Comparison of ENCODE assay signal across 28 cellular contexts in the genomic region with DNA sequence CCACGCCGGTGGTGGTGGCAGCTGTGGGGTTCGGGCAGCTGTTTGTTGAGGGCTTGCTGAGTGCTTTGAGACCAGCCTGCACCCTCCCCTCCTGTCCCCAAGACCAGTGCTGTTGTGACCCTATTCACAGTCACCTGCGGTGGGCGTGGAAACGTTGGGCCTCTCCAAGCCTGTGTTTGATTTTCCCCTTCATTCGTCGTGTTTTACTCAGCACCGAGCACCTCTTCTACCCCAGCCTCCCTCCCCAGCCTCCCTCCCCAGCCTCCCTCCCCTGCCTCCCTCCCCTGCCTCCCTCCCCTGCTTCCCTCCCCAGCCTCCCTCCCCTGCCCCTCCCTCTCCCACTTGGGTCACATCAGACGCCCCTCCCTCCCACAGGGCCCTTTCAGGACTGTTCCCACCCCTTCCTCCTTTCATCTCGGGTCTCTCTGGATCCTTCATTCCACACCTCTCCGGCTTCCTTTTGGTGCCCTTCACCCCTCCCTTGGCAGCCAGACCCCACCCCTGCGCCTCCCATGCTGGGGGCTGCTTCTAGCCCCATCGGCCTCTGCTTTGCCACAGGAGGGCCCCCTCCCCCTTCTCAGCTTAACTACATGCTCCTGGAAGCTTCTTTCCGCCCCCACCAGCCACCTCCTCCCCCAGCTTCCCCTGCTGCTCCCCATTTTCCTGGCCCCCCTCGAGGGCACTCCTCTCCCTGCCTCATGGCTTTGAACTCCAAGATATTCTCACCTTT. TPM values are rescaled to one million over a fixed set of nuclear protein-coding genes. Genes with fewer than 3 reads are reported as not detected.
DNase-seq lines count a peak whose midpoint lies in the region; ATAC-seq lines count a peak whose summit lies in the region.
"Had no signal": no experiment of that assay in that cellular context is flagged by ENCODE, and none has a peak within 500 bp of the region (broad histone marks: within the 10 kb centered on the region; RNA-seq: fewer than 3 reads in every experiment).

No MANE protein-coding gene starts in this region.

- no peak for DNase-seq in activated T-cell treated with anti-CD3 and anti-CD28 coated beads, Interleukin-2, amount 50 U/mL, for 24 hours
- DNase-seq in activated T-cell treated with anti-CD3 and anti-CD28 coated beads, Interleukin-2, amount 50 U/mL, for 72 hours, result no peak
- no peak for DNase-seq in central memory CD8-positive, alpha-beta T cell (ENCODE audit: low spot score in 2 of 2)
- no peak for DNase-seq in naive B cell
- DNase-seq in MG63, result no peak
- DNase-seq in occipital lobe (lab: John Stamatoyannopoulos, UW), result no peak
- no peak for DNase-seq in NCI-H1092 treated with DMSO at 0.1 percent for 48 hours (lab: John Stamatoyannopoulos, UW)
- DNase-seq: activated B cell treated with CpG ODN at 0.5 μM for 24 hours; activated CD4-positive, alpha-beta T cell treated with anti-CD3 and anti-CD28 coated beads, Interleukin-2, amount 50 U/mL, for 48 hours; activated effector memory CD4-positive, alpha-beta T cell treated with anti-CD3 and anti-CD28 coated beads, Interleukin-2, amount 50 U/mL, for 16 hours; activated naive CD8-positive, alpha-beta T cell treated with anti-CD3 and anti-CD28 coated beads, Interleukin-2, amount 50 U/mL, for 24 hours; DMS53; effector CD4-positive, alpha-beta T cell; erythroblast; GF-D8; IMR-90; mammary epithelial cell; NCI-H1417; NCI-H446; NCI-H82; OCI-M1; stimulated activated CD4-positive, alpha-beta T cell treated with anti-CD3 and anti-CD28 coated beads, Interleukin-4, amount 100 ng/mL, for 24 hours; stimulated activated naive CD8-positive, alpha-beta T cell treated with anti-CD3 and anti-CD28 coated beads, Interleukin-15, Interleukin-2, amounts not matched to agents 100 U/mL and 50 U/mL, for 24 hours had no signal

- no peaks in the 10 kb centered on the region for H3K27me3 ChIP-seq in MG63
- H3K27me3 ChIP-seq: heart left ventricle had no signal

- peaks cover 81% of the 10 kb centered on the region for H3K36me3 Mint-ChIP-seq in activated T-cell treated with anti-CD3 and anti-CD28 coated beads, Interleukin-2, amount 50 U/mL, for 24 hours (ENCODE audit: low read depth)
- peaks cover 3 to 10% of the 10 kb centered on the region in 2 donors for H3K36me3 Mint-ChIP-seq in activated T-cell treated with anti-CD3 and anti-CD28 coated beads, Interleukin-2, amount 50 U/mL, for 72 hours (ENCODE audit: insufficient read depth in 2 of 2)
- H3K36me3 Mint-ChIP-seq in central memory CD8-positive, alpha-beta T cell (ENCODE audit: insufficient read depth), result peaks cover 37% of the 10 kb centered on the region
- H3K36me3 Mint-ChIP-seq in naive B cell, result peaks cover 0 to 16% of the 10 kb centered on the region in 2 donors

- H3K36me3 ChIP-seq in MG63, result peaks cover 36% of the 10 kb centered on the region

- H3K4me1 Mint-ChIP-seq in activated T-cell treated with anti-CD3 and anti-CD28 coated beads, Interleukin-2, amount 50 U/mL, for 24 hours (ENCODE audit: low read depth), result peaks cover 3% of the 10 kb centered on the region
- H3K4me1 Mint-ChIP-seq in activated T-cell treated with anti-CD3 and anti-CD28 coated beads, Interleukin-2, amount 50 U/mL, for 72 hours (ENCODE audit: low read depth), result peaks cover 7% of the 10 kb centered on the region
- H3K4me1 Mint-ChIP-seq in central memory CD8-positive, alpha-beta T cell, result peaks cover 6% of the 10 kb centered on the region
- H3K4me1 Mint-ChIP-seq in naive B cell, result peaks cover 31 to 34% (median 34%) of the 10 kb centered on the region in 3 donors

- H3K9me3 ChIP-seq in MG63, result no peaks in the 10 kb centered on the region
- H3K9me3 ChIP-seq: heart left ventricle had no signal

- no peaks in the 10 kb centered on the region for H3K27me3 Mint-ChIP-seq in activated T-cell treated with anti-CD3 and anti-CD28 coated beads, Interleukin-2, amount 50 U/mL, for 24 hours
- no peaks in the 10 kb centered on the region for H3K27me3 Mint-ChIP-seq in activated T-cell treated with anti-CD3 and anti-CD28 coated beads, Interleukin-2, amount 50 U/mL, for 72 hours (ENCODE audit: low read depth)
- no peaks in the 10 kb centered on the region for H3K27me3 Mint-ChIP-seq in central memory CD8-positive, alpha-beta T cell
- H3K27me3 Mint-ChIP-seq in naive B cell, result no peaks in the 10 kb centered on the region
- H3K27me3 Mint-ChIP-seq: activated B cell treated with CpG ODN at 0.5 μM for 24 hours; activated naive CD8-positive, alpha-beta T cell treated with anti-CD3 and anti-CD28 coated beads, Interleukin-2, amount 50 U/mL, for 24 hours had no signal

- no peak overlapping the region for H3K4me3 Mint-ChIP-seq in activated T-cell treated with anti-CD3 and anti-CD28 coated beads, Interleukin-2, amount 50 U/mL, for 24 hours
- no peak overlapping the region for H3K4me3 Mint-ChIP-seq in activated T-cell treated with anti-CD3 and anti-CD28 coated beads, Interleukin-2, amount 50 U/mL, for 72 hours
- H3K4me3 Mint-ChIP-seq in central memory CD8-positive, alpha-beta T cell, result no peak overlapping the region
- H3K4me3 Mint-ChIP-seq in naive B cell, result no peak overlapping the region
- H3K4me3 Mint-ChIP-seq: activated B cell treated with CpG ODN at 0.5 μM for 24 hours; activated naive CD8-positive, alpha-beta T cell treated with anti-CD3 and anti-CD28 coated beads, Interleukin-2, amount 50 U/mL, for 24 hours had no signal

- no peaks in the 10 kb centered on the region for H3K9me3 Mint-ChIP-seq in activated T-cell treated with anti-CD3 and anti-CD28 coated beads, Interleukin-2, amount 50 U/mL, for 24 hours
- H3K9me3 Mint-ChIP-seq in activated T-cell treated with anti-CD3 and anti-CD28 coated beads, Interleukin-2, amount 50 U/mL, for 72 hours, result no peaks in the 10 kb centered on the region
- H3K9me3 Mint-ChIP-seq in central memory CD8-positive, alpha-beta T cell, result no peaks in the 10 kb centered on the region
- H3K9me3 Mint-ChIP-seq in naive B cell, result no peaks in the 10 kb centered on the region
- H3K9me3 Mint-ChIP-seq: activated B cell treated with CpG ODN at 0.5 μM for 24 hours; activated naive CD8-positive, alpha-beta T cell treated with anti-CD3 and anti-CD28 coated beads, Interleukin-2, amount 50 U/mL, for 24 hours had no signal

- H3K4me3 ChIP-seq in MG63, result no peak overlapping the region
- H3K4me3 ChIP-seq: heart left ventricle had no signal

- ATAC-seq in activated T-cell treated with anti-CD3 and anti-CD28 coated beads, Interleukin-2, amount 50 U/mL, for 72 hours (replicated peaks in 1 of 2), result no peak
- no peak for ATAC-seq in central memory CD8-positive, alpha-beta T cell (replicated peaks; ENCODE audit: extremely low read depth, poor library complexity, severe bottlenecking)
- ATAC-seq in naive B cell (ENCODE audit: low read depth in 2 of 2), result no peak
- ATAC-seq in HG03432 (IDR thresholded peaks at IDR 0.05; ENCODE audit: unreplicated experiment), result no peak
- ATAC-seq: activated naive CD8-positive, alpha-beta T cell treated with anti-CD3 and anti-CD28 coated beads, Interleukin-2, amount 50 U/mL, for 24 hours; heart left ventricle; right cardiac atrium; Right ventricle myocardium inferior; stimulated activated naive CD8-positive, alpha-beta T cell treated with anti-CD3 and anti-CD28 coated beads, Interleukin-15, Interleukin-2, amounts not matched to agents 100 U/mL and 50 U/mL, for 24 hours had no signal

- H3K27ac Mint-ChIP-seq in activated T-cell treated with anti-CD3 and anti-CD28 coated beads, Interleukin-2, amount 50 U/mL, for 24 hours, result peak overlapping the region; percentile 8
- no peak overlapping the region for H3K27ac Mint-ChIP-seq in activated T-cell treated with anti-CD3 and anti-CD28 coated beads, Interleukin-2, amount 50 U/mL, for 72 hours
- H3K27ac Mint-ChIP-seq in central memory CD8-positive, alpha-beta T cell (ENCODE audit: low read depth), result peak overlapping the region; percentile 86
- peak overlapping the region in 5 of 6 donors; percentile 22 to 96 (median 91) for H3K27ac Mint-ChIP-seq in naive B cell
- H3K27ac Mint-ChIP-seq: activated naive CD8-positive, alpha-beta T cell treated with anti-CD3 and anti-CD28 coated beads, Interleukin-2, amount 50 U/mL, for 24 hours had no signal

RNA-seq across cellular contexts. Expression of a gene that starts 14.8 kb away (rescaled TPM):
- total RNA-seq in activated T-cell treated with anti-CD3 and anti-CD28 coated beads, Interleukin-2, amount 50 U/mL, for 72 hours, result 10 to 100 TPM; 43.5 to 47.2 TPM
- 10 to 100 TPM; 45.3 to 64.6 (median 53.8) TPM for polyA plus RNA-seq in naive B cell (ENCODE audit: low read depth in 6 of 6)
- 25.9 and 44.1 TPM in 2 replicates for total RNA-seq in MG63 (2014; rRNA removed; shearing (Covaris generic); ENCODE audit: low replicate concordance)
- 9.2 TPM for total RNA-seq in occipital lobe

RNA-seq across cellular contexts. Expression of a gene that starts 18.8 kb away (rescaled TPM):
- 10 to 100 TPM; 16.4 to 18.8 TPM for total RNA-seq in activated T-cell treated with anti-CD3 and anti-CD28 coated beads, Interleukin-2, amount 50 U/mL, for 72 hours
- polyA plus RNA-seq in naive B cell (ENCODE audit: low read depth in 6 of 6), result 10 to 100 TPM; 10.2 to 35.1 (median 16.2) TPM
- total RNA-seq in MG63 (2014; rRNA removed; shearing (Covaris generic); ENCODE audit: low replicate concordance), result 1.9 TPM in 2 replicates
- total RNA-seq in occipital lobe, result 0.31 TPM

RNA-seq across cellular contexts. Expression of a gene that starts 21.4 kb away (rescaled TPM):
- total RNA-seq in activated T-cell treated with anti-CD3 and anti-CD28 coated beads, Interleukin-2, amount 50 U/mL, for 72 hours, result 1,000 to 10,000 TPM in 1 of 2 donors, 100 to 1,000 TPM in 1; 678 to 1,151 TPM
- polyA plus RNA-seq in naive B cell (ENCODE audit: low read depth in 6 of 6), result 1 to 10 TPM in 5 of 6 donors, under 1 TPM in 1; 0.88 to 4.2 (median 1.2) TPM
- 4.8 and 7.7 TPM in 2 replicates for total RNA-seq in MG63 (2014; rRNA removed; shearing (Covaris generic); ENCODE audit: low replicate concordance)
- total RNA-seq in occipital lobe, result 3.6 TPM

RNA-seq across cellular contexts. Expression of a gene that starts 46.7 kb away (rescaled TPM):
- total RNA-seq in activated T-cell treated with anti-CD3 and anti-CD28 coated beads, Interleukin-2, amount 50 U/mL, for 72 hours, result 1 to 10 TPM; 1.3 to 1.8 TPM
- polyA plus RNA-seq in naive B cell (ENCODE audit: low read depth in 6 of 6), result 1 to 10 TPM; 1.5 to 3.3 (median 1.8) TPM
- 0.36 and 2.2 TPM in 2 replicates for total RNA-seq in MG63 (2014; rRNA removed; shearing (Covaris generic); ENCODE audit: low replicate concordance)
- 4.5 TPM for total RNA-seq in occipital lobe
- total RNA-seq: fibroblast of villous mesenchyme, IMR-90, mammary epithelial cell had no signal

Comparison
In these comparisons a context has a peak if more than half of its experiments do, and no peak if none do; other contexts are left out.
1. RNA of a gene that starts 21.4 kb away (total RNA-seq): 678 to 1,151 TPM in activated T-cell treated with anti-CD3 and anti-CD28 coated beads, Interleukin-2, amount 50 U/mL, for 72 hours; 4.8 to 7.7 TPM in MG63 and 3.6 TPM in occipital lobe (single experiment); every median in the first group is over 10 times any median in the second.